In genomic region chr15:77646104-77646694, GRCh38 we compare ENCODE assay signal across 21 cellular contexts. TPM values are rescaled to one million over a fixed set of nuclear protein-coding genes. Genes with fewer than 3 reads are reported as not detected.
A peak's percentile ranks its signal among the peaks of the same experiment; 100 is the strongest.
DNase-seq lines count a peak whose midpoint lies in the region; ATAC-seq and TF ChIP-seq lines count a peak whose summit lies in the region.
"Had no signal": no experiment of that assay in that cellular context is flagged by ENCODE, and none has a peak within 500 bp of the region (broad histone marks: within the 10 kb centered on the region; RNA-seq: fewer than 3 reads in every experiment).

No MANE protein-coding gene starts in this region.

- no peaks in the 10 kb centered on the region for H3K9me2 ChIP-seq in Karpas-422 (replicated peaks; ENCODE audit: insufficient read depth, low read length)

- no peak overlapping the region for H3K27ac Mint-ChIP-seq in activated CD4-positive, alpha-beta T cell treated with anti-CD3 and anti-CD28 coated beads for 36 hours
- H3K27ac Mint-ChIP-seq in neural progenitor cell = peak overlapping the region; percentile 17
- H3K27ac Mint-ChIP-seq: CD4-positive, alpha-beta T cell had no signal

- peak; percentile 24 for DNase-seq in activated CD4-positive, alpha-beta T cell treated with anti-CD3 and anti-CD28 coated beads for 36 hours
- DNase-seq in activated CD4-positive, alpha-beta T cell treated with anti-CD3 and anti-CD28 coated beads, Interleukin-2, amount 50 U/mL, for 48 hours = no peak
- DNase-seq in HT-29 (ENCODE audit: low spot score) (peak; percentile 17), neural progenitor cell (ENCODE audit: low spot score) (no peak), superior temporal gyrus (ENCODE audit: extremely low spot score) (no peak), Karpas-422 (no peak)
- DNase-seq: 8988T; BE2C; CD4-positive, alpha-beta T cell; EL; H9; KG1; NCI-H1092; NCI-H146; NCI-H2081; NCI-H524; SJCRH30 had no signal

- no peaks in the 10 kb centered on the region for H4K20me1 ChIP-seq in neural progenitor cell (ENCODE audit: low read depth)
- no peaks in the 10 kb centered on the region for H4K20me1 ChIP-seq in Karpas-422 (ENCODE audit: insufficient read depth, low read depth, low read length)

- H3K36me3 ChIP-seq in neural progenitor cell = no peaks in the 10 kb centered on the region
- H3K36me3 ChIP-seq in Karpas-422 (ENCODE audit: insufficient read depth, low read length) = no peaks in the 10 kb centered on the region
- H3K36me3 ChIP-seq: BE2C, SJCRH30 had no signal

- no peak overlapping the region for H3K4me2 ChIP-seq in neural progenitor cell
- no peak overlapping the region for H3K4me2 ChIP-seq in Karpas-422 (ENCODE audit: low read depth, low read length, poor library complexity, severe bottlenecking)

- H3K27me3 Mint-ChIP-seq in activated CD4-positive, alpha-beta T cell treated with anti-CD3 and anti-CD28 coated beads for 36 hours = no peaks in the 10 kb centered on the region
- peaks cover 15% of the 10 kb centered on the region for H3K27me3 Mint-ChIP-seq in neural progenitor cell (ENCODE audit: insufficient read depth, low read depth)

- CTCF ChIA-PET in activated CD4-positive, alpha-beta T cell treated with anti-CD3 and anti-CD28 coated beads for 36 hours (lab: Charles Lee) = interaction anchor here (0.6 to 1.1 kb wide), 2 partner anchors 16 to 266 kb away, joined by 3 read pairs; no protein-coding TSS in a partner anchor

- H3F3A ChIP-seq in neural progenitor cell (ENCODE audit: low read depth) = no peaks in the 10 kb centered on the region

- H2AFZ ChIP-seq in neural progenitor cell (replicated peaks) (no peak overlapping the region), Karpas-422 (ENCODE audit: low read length) (no peak overlapping the region)

- no peaks in the 10 kb centered on the region for H3K4me1 Mint-ChIP-seq in activated CD4-positive, alpha-beta T cell treated with anti-CD3 and anti-CD28 coated beads for 36 hours
- peaks cover 20% of the 10 kb centered on the region for H3K4me1 Mint-ChIP-seq in neural progenitor cell

- intact Hi-C loops in activated CD4-positive, alpha-beta T cell treated with anti-CD3 and anti-CD28 coated beads for 36 hours (cut with DNase I, micrococcal nuclease) = no loop called here

- H3K4me3 Mint-ChIP-seq in activated CD4-positive, alpha-beta T cell treated with anti-CD3 and anti-CD28 coated beads for 36 hours = no peak overlapping the region
- H3K4me3 Mint-ChIP-seq in neural progenitor cell = no peak overlapping the region
- H3K4me3 Mint-ChIP-seq: CD4-positive, alpha-beta T cell; H9 had no signal

- no peaks in the 10 kb centered on the region for H3K9me3 Mint-ChIP-seq in activated CD4-positive, alpha-beta T cell treated with anti-CD3 and anti-CD28 coated beads for 36 hours (ENCODE audit: low read depth)
- H3K9me3 Mint-ChIP-seq in neural progenitor cell = no peaks in the 10 kb centered on the region
- H3K9me3 Mint-ChIP-seq: CD4-positive, alpha-beta T cell; H9 had no signal

- H3K27me3 ChIP-seq in neural progenitor cell = no peaks in the 10 kb centered on the region
- no peaks in the 10 kb centered on the region for H3K27me3 ChIP-seq in Karpas-422 (ENCODE audit: low read length)
- H3K27me3 ChIP-seq: BE2C had no signal

- POLR2A ChIA-PET in activated CD4-positive, alpha-beta T cell treated with anti-CD3 and anti-CD28 coated beads for 36 hours (lab: Charles Lee) = no interaction called here

- H3K4me3 ChIP-seq in neural progenitor cell = no peak overlapping the region
- no peak overlapping the region for H3K4me3 ChIP-seq in Karpas-422 (ENCODE audit: low read length)
- H3K4me3 ChIP-seq: SJCRH30 had no signal

- H3K36me3 Mint-ChIP-seq in activated CD4-positive, alpha-beta T cell treated with anti-CD3 and anti-CD28 coated beads for 36 hours (ENCODE audit: low read depth) = no peaks in the 10 kb centered on the region
- no peaks in the 10 kb centered on the region for H3K36me3 Mint-ChIP-seq in neural progenitor cell

- no peak overlapping the region for H3K9ac ChIP-seq in neural progenitor cell
- no peak overlapping the region for H3K9ac ChIP-seq in Karpas-422 (ENCODE audit: low read length)

- peaks cover 6% of the 10 kb centered on the region for H3K4me1 ChIP-seq in neural progenitor cell
- no peaks in the 10 kb centered on the region for H3K4me1 ChIP-seq in Karpas-422 (ENCODE audit: low read length)
- H3K4me1 ChIP-seq: SJCRH30 had no signal

- no peaks in the 10 kb centered on the region for H3K9me3 ChIP-seq in neural progenitor cell (ENCODE audit: low read depth)
- no peaks in the 10 kb centered on the region for H3K9me3 ChIP-seq in Karpas-422 (ENCODE audit: low read length)
- H3K9me3 ChIP-seq: BE2C, SJCRH30 had no signal

- ATAC-seq in activated CD4-positive, alpha-beta T cell treated with anti-CD3 and anti-CD28 coated beads for 36 hours = peak; percentile 73
- ATAC-seq in HG02938 (IDR thresholded peaks at IDR 0.05; ENCODE audit: unreplicated experiment) = no peak

- H3K79me2 ChIP-seq in neural progenitor cell (ENCODE audit: low read depth) (no peaks in the 10 kb centered on the region), Karpas-422 (ENCODE audit: low read length) (no peaks in the 10 kb centered on the region)

- no peak for TF ChIP-seq CTCF in neural progenitor cell (IDR thresholded peaks at IDR 0.05)

- H3K27ac ChIP-seq in cingulate gyrus (ENCODE audit: low read depth, low read length) = peak overlapping the region; percentile 19
- H3K27ac ChIP-seq in neural progenitor cell = no peak overlapping the region
- no peak overlapping the region for H3K27ac ChIP-seq in Karpas-422 (ENCODE audit: low read length)
- H3K27ac ChIP-seq: SJCRH30 had no signal

RNA-seq across cellular contexts. Expression of gene LINGO1, which starts 13.5 kb away (rescaled TPM):
- not detected for total RNA-seq in activated CD4-positive, alpha-beta T cell treated with anti-CD3 and anti-CD28 coated beads for 36 hours
- 0.16 and 0.31 TPM in 2 replicates for total RNA-seq in HT-29 (2014; rRNA removed; shearing (Covaris generic))
- total RNA-seq in neural progenitor cell (ENCODE audit: low replicate concordance) = 7.9 and 28.2 TPM in 2 replicates
- not detected in 2 replicates for total RNA-seq in Karpas-422 (2014; rRNA removed; shearing (Covaris generic); ENCODE audit: low replicate concordance)
- total RNA-seq: CD4-positive, alpha-beta T cell; M059J; OCI-LY7 had no signal

Comparison
In these comparisons a context has a peak if more than half of its experiments do, and no peak if none do; other contexts are left out.
1. DNase-seq: peak in activated CD4-positive, alpha-beta T cell treated with anti-CD3 and anti-CD28 coated beads for 36 hours (single experiment) and HT-29 (single experiment); none in activated CD4-positive, alpha-beta T cell treated with anti-CD3 and anti-CD28 coated beads, Interleukin-2, amount 50 U/mL, for 48 hours (0 of 2), neural progenitor cell (single experiment), superior temporal gyrus (single experiment) and Karpas-422 (single experiment).